In the genomic region with DNA sequence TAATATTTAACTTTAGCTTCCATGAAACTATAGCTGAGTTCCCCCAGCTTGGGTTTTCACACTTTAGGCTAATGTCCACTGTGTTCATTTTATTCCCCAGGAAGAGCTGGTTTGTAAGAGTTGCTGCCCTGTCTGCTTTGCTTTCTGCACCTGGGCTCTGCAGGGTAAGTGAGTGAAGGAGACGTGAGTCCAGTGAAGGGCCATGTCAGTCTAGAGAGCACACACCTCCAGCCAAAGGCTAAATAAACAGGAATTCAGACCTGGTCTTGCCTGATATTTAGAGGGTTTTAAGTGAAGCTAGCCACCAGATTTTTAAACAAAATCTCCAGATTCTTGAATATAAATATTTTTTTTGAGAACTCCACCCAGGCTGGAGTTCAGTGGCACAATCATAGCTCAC, we compare ENCODE assay signal across 28 cellular contexts. TPM values are rescaled to one million over a fixed set of nuclear protein-coding genes. Genes with fewer than 3 reads are reported as not detected.
DNase-seq lines count a peak whose midpoint lies in the region; ATAC-seq and TF ChIP-seq lines count a peak whose summit lies in the region.
"Had no signal": no experiment of that assay in that cellular context is flagged by ENCODE, and none has a peak within 500 bp of the region (broad histone marks: within the 10 kb centered on the region; RNA-seq: fewer than 3 reads in every experiment).

No MANE protein-coding gene starts in this region.

- peaks cover 57% of the 10 kb centered on the region for H3K4me1 ChIP-seq in A673 (ENCODE audit: insufficient read depth, low read length, poor library complexity, severe bottlenecking)
- no peaks in the 10 kb centered on the region for H3K4me1 ChIP-seq in CD8-positive, alpha-beta T cell (ENCODE audit: insufficient read depth, low read length)

- TF ChIP-seq CTCF in A673 (conservative IDR thresholded peaks at IDR 0.05; ENCODE audit: low read depth, low read length): no peak
- TF ChIP-seq CTCF in osteocyte (IDR thresholded peaks at IDR 0.05): no peak
- no peak for TF ChIP-seq CTCF in Calu3 (IDR thresholded peaks at IDR 0.05; ENCODE audit: unreplicated experiment)
- no peak for TF ChIP-seq CTCF in CD8-positive, alpha-beta T cell (IDR thresholded peaks at IDR 0.05)

- H3K9me3 ChIP-seq in A673 (ENCODE audit: low read depth, low read length, poor library complexity, severe bottlenecking) (no peaks in the 10 kb centered on the region), SK-N-MC (ENCODE audit: low read depth, low read length) (no peaks in the 10 kb centered on the region)
- no peaks in the 10 kb centered on the region for H3K9me3 ChIP-seq in CD8-positive, alpha-beta T cell (ENCODE audit: low read length)

- no peaks in the 10 kb centered on the region for H3K36me3 ChIP-seq in A673 (ENCODE audit: insufficient read depth, low read length, poor library complexity, severe bottlenecking)
- H3K36me3 ChIP-seq in SK-N-MC (ENCODE audit: insufficient read depth, low read length): no peaks in the 10 kb centered on the region
- H3K36me3 ChIP-seq in CD8-positive, alpha-beta T cell (ENCODE audit: insufficient read depth, low read length): no peaks in the 10 kb centered on the region
- H3K36me3 ChIP-seq: brain microvascular endothelial cell had no signal

- peaks cover 35% of the 10 kb centered on the region for H3K4me1 Mint-ChIP-seq in osteocyte (ENCODE audit: unreplicated experiment)
- H3K4me1 Mint-ChIP-seq in activated T-cell treated with anti-CD3 and anti-CD28 coated beads, Interleukin-2, amount 50 U/mL, for 4 hours (ENCODE audit: low read depth): no peaks in the 10 kb centered on the region
- H3K4me1 Mint-ChIP-seq in Calu3 (ENCODE audit: low read depth, unreplicated experiment): no peaks in the 10 kb centered on the region
- H3K4me1 Mint-ChIP-seq in CD8-positive, alpha-beta T cell (ENCODE audit: low read depth): no peaks in the 10 kb centered on the region
- H3K4me1 Mint-ChIP-seq: activated naive CD4-positive, alpha-beta T cell treated with anti-CD3 and anti-CD28 coated beads, Interleukin-2, amount 10 ng/mL, durations not matched to agents 7 days and 5 days; CD4-positive, CD25-positive, alpha-beta regulatory T cell; immature natural killer cell had no signal

- H3K9ac ChIP-seq in SK-N-MC (ENCODE audit: insufficient read length): no peak overlapping the region

- intact Hi-C loops in A673 (cut with micrococcal nuclease; ENCODE audit: unreplicated experiment) (no loop called here), Calu3 (cut with micrococcal nuclease; ENCODE audit: unreplicated experiment) (no loop called here)
- intact Hi-C loops in CD8-positive, alpha-beta T cell (cut with DNase I, micrococcal nuclease): loop anchor here in 1 of 2 experiments (5.0 kb wide), 1 partner anchor 768 kb away; no protein-coding TSS in a partner anchor

- no peaks in the 10 kb centered on the region for H3K27me3 ChIP-seq in A673 (replicated peaks; ENCODE audit: insufficient read depth, low read depth, low read length, poor library complexity)
- H3K27me3 ChIP-seq in CD8-positive, alpha-beta T cell (ENCODE audit: insufficient read depth, low read length): no peaks in the 10 kb centered on the region
- H3K27me3 ChIP-seq: brain microvascular endothelial cell had no signal

- H3K36me3 Mint-ChIP-seq in osteocyte (ENCODE audit: unreplicated experiment) (no peaks in the 10 kb centered on the region), Calu3 (ENCODE audit: insufficient read depth, unreplicated experiment) (no peaks in the 10 kb centered on the region)
- no peaks in the 10 kb centered on the region for H3K36me3 Mint-ChIP-seq in activated T-cell treated with anti-CD3 and anti-CD28 coated beads, Interleukin-2, amount 50 U/mL, for 4 hours (ENCODE audit: insufficient read depth)
- no peaks in the 10 kb centered on the region for H3K36me3 Mint-ChIP-seq in CD8-positive, alpha-beta T cell
- H3K36me3 Mint-ChIP-seq: activated CD4-positive, alpha-beta memory T cell treated with anti-CD3 and anti-CD28 coated beads for 36 hours; activated naive CD4-positive, alpha-beta T cell treated with anti-CD3 and anti-CD28 coated beads, Interleukin-2, amount 10 ng/mL, durations not matched to agents 7 days and 5 days; CD4-positive, CD25-positive, alpha-beta regulatory T cell; immature natural killer cell had no signal

- H3K27ac Mint-ChIP-seq in osteocyte (ENCODE audit: unreplicated experiment) (peak overlapping the region; percentile 53), Calu3 (ENCODE audit: unreplicated experiment) (no peak overlapping the region)
- H3K27ac Mint-ChIP-seq in CD8-positive, alpha-beta T cell: no peak overlapping the region
- H3K27ac Mint-ChIP-seq: activated CD4-positive, alpha-beta memory T cell treated with anti-CD3 and anti-CD28 coated beads for 36 hours; activated naive CD4-positive, alpha-beta T cell treated with anti-CD3 and anti-CD28 coated beads, Interleukin-2, amount 10 ng/mL, durations not matched to agents 7 days and 5 days; immature natural killer cell; T-helper 2 cell treated with Interferon-gamma antibody and Interleukin-4, amounts not matched to agents 5 μg/mL and 100 μg/mL, for 36 hours had no signal

- ATAC-seq in activated T-cell treated with anti-CD3 and anti-CD28 coated beads, Interleukin-2, amount 50 U/mL, for 4 hours: no peak
- no peak for ATAC-seq in CD8-positive, alpha-beta T cell
- ATAC-seq: GM12878, left colon had no signal

- H3K4me3 ChIP-seq in A673 (ENCODE audit: low read depth, low read length, poor library complexity, severe bottlenecking): no peak overlapping the region
- H3K4me3 ChIP-seq in SK-N-MC: no peak overlapping the region; the same call in 1 of the 2 replicates
- H3K4me3 ChIP-seq in CD8-positive, alpha-beta T cell (ENCODE audit: low read depth, low read length): no peak overlapping the region
- H3K4me3 ChIP-seq: GM12878 had no signal

- BruUV-seq in A673 (replicated peaks; lab: Mats Ljungman, UMichigan) (no TSS peak), Calu3 (replicated peaks; lab: Mats Ljungman, UMichigan) (no TSS peak)

- H3K9me3 Mint-ChIP-seq in osteocyte (ENCODE audit: unreplicated experiment) (no peaks in the 10 kb centered on the region), Calu3 (ENCODE audit: low read depth, unreplicated experiment) (no peaks in the 10 kb centered on the region)
- no peaks in the 10 kb centered on the region for H3K9me3 Mint-ChIP-seq in activated T-cell treated with anti-CD3 and anti-CD28 coated beads, Interleukin-2, amount 50 U/mL, for 4 hours
- no peaks in the 10 kb centered on the region for H3K9me3 Mint-ChIP-seq in CD8-positive, alpha-beta T cell
- H3K9me3 Mint-ChIP-seq: activated CD4-positive, alpha-beta memory T cell treated with anti-CD3 and anti-CD28 coated beads for 36 hours; activated naive CD4-positive, alpha-beta T cell treated with anti-CD3 and anti-CD28 coated beads, Interleukin-2, amount 10 ng/mL, durations not matched to agents 7 days and 5 days; T-helper 2 cell treated with Interferon-gamma antibody and Interleukin-4, amounts not matched to agents 5 μg/mL and 100 μg/mL, for 36 hours had no signal

- DNase-seq in A673 (ENCODE audit: low spot score): no peak
- no peak for DNase-seq in SK-N-MC (ENCODE audit: low read depth, low spot score)
- peak; percentile 41 for DNase-seq in glomerular visceral epithelial cell (ENCODE audit: extremely low spot score)
- no peak for DNase-seq in osteocyte (ENCODE audit: extremely low spot score, unreplicated experiment)
- DNase-seq in activated T-cell treated with anti-CD3 and anti-CD28 coated beads, Interleukin-2, amount 50 U/mL, for 4 hours: no peak
- DNase-seq in Calu3: no peak
- DNase-seq in COR-L47 (lab: John Stamatoyannopoulos, UW): no peak
- DNase-seq in CD8-positive, alpha-beta T cell: no peak
- DNase-seq: 8988T; activated CD4-positive, alpha-beta memory T cell treated with anti-CD3 and anti-CD28 coated beads for 36 hours; activated CD4-positive, CD25-positive, alpha-beta regulatory T cell treated with anti-CD3 and anti-CD28 coated beads, Interleukin-2, amount 50 U/mL, for 72 hours; activated CD8-positive, alpha-beta memory T cell treated with anti-CD3 and anti-CD28 coated beads, Interleukin-2, amount 50 U/mL, for 4 hours; activated naive CD4-positive, alpha-beta T cell treated with anti-CD3 and anti-CD28 coated beads, Interleukin-2, amount 10 ng/mL, durations not matched to agents 7 days and 5 days; CD4-positive, CD25-positive, alpha-beta regulatory T cell; H7; hypothalamus; immature natural killer cell; Karpas-422; left colon; NCI-H1417 treated with DMSO at 0.1 percent for 48 hours; NCI-H2029 treated with DMSO at 0.1 percent for 48 hours; NCI-H526 treated with DMSO at 0.1 percent for 48 hours; SHP77; stimulated activated CD4-positive, alpha-beta T cell treated with anti-CD3 and anti-CD28 coated beads, Interleukin-4, amount 100 ng/mL, for 4 hours; trophoblast cell had no signal

- H3K27ac ChIP-seq in A673 (ENCODE audit: low read depth, low read length, poor library complexity, severe bottlenecking) (peak overlapping the region; percentile 35), SK-N-MC (peak overlapping the region; percentile 92)
- no peak overlapping the region for H3K27ac ChIP-seq in CD8-positive, alpha-beta T cell (ENCODE audit: low read depth, low read length)
- H3K27ac ChIP-seq: brain microvascular endothelial cell had no signal

- H3K4me3 Mint-ChIP-seq in osteocyte (ENCODE audit: unreplicated experiment): no peak overlapping the region
- H3K4me3 Mint-ChIP-seq in activated T-cell treated with anti-CD3 and anti-CD28 coated beads, Interleukin-2, amount 50 U/mL, for 4 hours: no peak overlapping the region
- no peak overlapping the region for H3K4me3 Mint-ChIP-seq in Calu3 (ENCODE audit: low read depth, unreplicated experiment)
- H3K4me3 Mint-ChIP-seq in CD8-positive, alpha-beta T cell: no peak overlapping the region
- H3K4me3 Mint-ChIP-seq: activated CD4-positive, alpha-beta memory T cell treated with anti-CD3 and anti-CD28 coated beads for 36 hours; activated naive CD4-positive, alpha-beta T cell treated with anti-CD3 and anti-CD28 coated beads, Interleukin-2, amount 10 ng/mL, durations not matched to agents 7 days and 5 days; CD4-positive, CD25-positive, alpha-beta regulatory T cell; immature natural killer cell; T-helper 2 cell treated with Interferon-gamma antibody and Interleukin-4, amounts not matched to agents 5 μg/mL and 100 μg/mL, for 36 hours had no signal

- POLR2A ChIA-PET in A673 (lab: Charles Lee; ENCODE audit: low non-redundant PET): no interaction called here
- POLR2A ChIA-PET in CD8-positive, alpha-beta T cell (lab: Charles Lee): interaction anchor here (0.7 kb wide), 1 partner anchor 131 kb away, joined by 3 read pairs; no protein-coding TSS in a partner anchor

- CTCF ChIA-PET in A673 (lab: Charles Lee) (no interaction called here), Calu3 (lab: Charles Lee) (interaction anchor here (1.7 kb wide), 1 partner anchor 10 kb away, joined by 6 read pairs; no protein-coding TSS in a partner anchor)
- CTCF ChIA-PET in CD8-positive, alpha-beta T cell (lab: Charles Lee): no interaction called here

- H3K27me3 Mint-ChIP-seq in osteocyte (ENCODE audit: unreplicated experiment) (no peaks in the 10 kb centered on the region), Calu3 (ENCODE audit: unreplicated experiment) (no peaks in the 10 kb centered on the region)
- H3K27me3 Mint-ChIP-seq in activated T-cell treated with anti-CD3 and anti-CD28 coated beads, Interleukin-2, amount 50 U/mL, for 4 hours (ENCODE audit: low read depth): no peaks in the 10 kb centered on the region
- peaks cover 2% of the 10 kb centered on the region for H3K27me3 Mint-ChIP-seq in CD8-positive, alpha-beta T cell (ENCODE audit: low read depth)
- H3K27me3 Mint-ChIP-seq: activated naive CD4-positive, alpha-beta T cell treated with anti-CD3 and anti-CD28 coated beads, Interleukin-2, amount 10 ng/mL, durations not matched to agents 7 days and 5 days had no signal

RNA-seq across cellular contexts. Expression of a gene that starts 24.5 kb away (rescaled TPM):
- total RNA-seq in A673 (2021) (47.6 and 49.9 TPM in 2 replicates), osteocyte (19.4 and 20.0 TPM in 2 replicates), Calu3 (2022) (3.2 and 3.7 TPM in 2 replicates)
- total RNA-seq in activated T-cell treated with anti-CD3 and anti-CD28 coated beads, Interleukin-2, amount 50 U/mL, for 4 hours: under 1 TPM; 0.22 to 0.56 (median 0.26) TPM
- not detected for total RNA-seq in CD8-positive, alpha-beta T cell
